Comparison of ENCODE assay signal across 1 cellular context in the genomic region with DNA sequence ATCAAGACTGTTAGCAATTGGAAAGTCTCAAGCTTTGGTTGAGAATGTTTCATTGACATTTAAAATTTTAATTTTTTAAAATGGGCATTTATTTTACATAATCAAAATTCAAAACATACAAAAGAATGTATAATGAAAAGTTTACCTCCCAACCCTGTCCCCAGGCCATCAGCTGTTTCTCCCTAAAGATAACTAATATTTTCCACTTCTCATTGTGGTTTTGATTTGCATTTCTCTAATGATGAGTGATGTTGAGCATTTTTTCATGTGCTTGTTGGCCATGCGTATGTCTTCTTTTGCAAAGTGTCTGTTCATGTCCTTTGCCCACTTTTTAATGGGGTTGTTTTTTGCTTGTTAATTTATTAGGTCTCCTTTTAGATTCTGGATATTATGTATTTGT.
TF ChIP-seq lines count a peak whose summit lies in the region.

No MANE protein-coding gene starts in this region.

TF ChIP-seq in GM12878, 131 proteins besides CTCF, POLR2A, EP300 and RAD21 (continued from another document):
- TF ChIP-seq, protein P1, sequence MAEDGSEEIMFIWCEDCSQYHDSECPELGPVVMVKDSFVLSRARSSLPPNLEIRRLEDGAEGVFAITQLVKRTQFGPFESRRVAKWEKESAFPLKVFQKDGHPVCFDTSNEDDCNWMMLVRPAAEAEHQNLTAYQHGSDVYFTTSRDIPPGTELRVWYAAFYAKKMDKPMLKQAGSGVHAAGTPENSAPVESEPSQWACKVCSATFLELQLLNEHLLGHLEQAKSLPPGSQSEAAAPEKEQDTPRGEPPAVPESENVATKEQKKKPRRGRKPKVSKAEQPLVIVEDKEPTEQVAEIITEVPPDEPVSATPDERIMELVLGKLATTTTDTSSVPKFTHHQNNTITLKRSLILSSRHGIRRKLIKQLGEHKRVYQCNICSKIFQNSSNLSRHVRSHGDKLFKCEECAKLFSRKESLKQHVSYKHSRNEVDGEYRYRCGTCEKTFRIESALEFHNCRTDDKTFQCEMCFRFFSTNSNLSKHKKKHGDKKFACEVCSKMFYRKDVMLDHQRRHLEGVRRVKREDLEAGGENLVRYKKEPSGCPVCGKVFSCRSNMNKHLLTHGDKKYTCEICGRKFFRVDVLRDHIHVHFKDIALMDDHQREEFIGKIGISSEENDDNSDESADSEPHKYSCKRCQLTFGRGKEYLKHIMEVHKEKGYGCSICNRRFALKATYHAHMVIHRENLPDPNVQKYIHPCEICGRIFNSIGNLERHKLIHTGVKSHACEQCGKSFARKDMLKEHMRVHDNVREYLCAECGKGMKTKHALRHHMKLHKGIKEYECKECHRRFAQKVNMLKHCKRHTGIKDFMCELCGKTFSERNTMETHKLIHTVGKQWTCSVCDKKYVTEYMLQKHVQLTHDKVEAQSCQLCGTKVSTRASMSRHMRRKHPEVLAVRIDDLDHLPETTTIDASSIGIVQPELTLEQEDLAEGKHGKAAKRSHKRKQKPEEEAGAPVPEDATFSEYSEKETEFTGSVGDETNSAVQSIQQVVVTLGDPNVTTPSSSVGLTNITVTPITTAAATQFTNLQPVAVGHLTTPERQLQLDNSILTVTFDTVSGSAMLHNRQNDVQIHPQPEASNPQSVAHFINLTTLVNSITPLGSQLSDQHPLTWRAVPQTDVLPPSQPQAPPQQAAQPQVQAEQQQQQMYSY (CRISPR knock-in tag; IDR thresholded peaks at IDR 0.05): no peak
- no peak for TF ChIP-seq HCFC1 (IDR thresholded peaks at IDR 0.05; ENCODE audit: low read length)
- TF ChIP-seq SIN3A (IDR thresholded peaks at IDR 0.05; ENCODE audit: low read depth, low read length): no peak
- no peak for TF ChIP-seq CBFB (IDR thresholded peaks at IDR 0.05; ENCODE audit: low read depth)
